In the genomic region with DNA sequence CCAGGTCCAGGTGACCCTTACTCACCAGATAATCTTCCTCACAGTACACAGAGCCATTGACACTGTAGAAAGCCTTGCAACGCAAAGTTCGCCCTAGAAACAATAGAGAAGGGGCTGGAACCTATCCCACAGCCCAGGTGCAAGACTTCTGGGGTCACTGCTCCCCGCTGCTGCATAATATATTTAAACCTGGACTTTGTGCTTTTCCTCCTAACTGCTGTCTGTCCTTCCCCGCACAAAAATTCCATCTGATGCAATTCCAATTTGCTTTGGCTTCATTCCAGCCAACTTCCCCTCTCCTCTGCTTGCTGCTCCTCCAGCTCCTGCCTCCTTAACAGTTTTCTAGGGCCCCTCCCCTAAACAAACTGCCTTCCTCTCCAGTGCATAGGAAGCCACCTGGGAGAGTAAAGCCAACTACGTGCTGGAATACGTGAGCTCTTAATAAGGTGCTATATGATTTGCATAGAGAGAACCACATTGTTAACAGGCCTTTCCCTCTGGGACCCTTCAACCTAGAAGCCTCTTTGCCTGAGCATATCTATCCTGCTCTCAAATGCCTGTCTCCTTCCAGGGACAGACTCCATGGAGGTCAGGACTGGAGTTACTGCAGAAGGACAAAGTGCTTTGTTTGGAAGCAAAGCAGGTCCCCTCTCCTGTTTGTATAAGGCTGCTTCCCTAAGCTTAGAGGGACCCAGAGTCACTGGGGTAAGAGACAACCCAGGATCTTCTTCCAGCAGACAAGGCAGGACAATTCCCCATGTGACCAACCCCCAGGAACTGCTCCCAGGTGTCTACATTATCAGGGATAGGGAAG, we compare ENCODE assay signal across 1 cellular context.
A peak's percentile ranks its signal among the peaks of the same experiment; 100 is the strongest.
TF ChIP-seq lines count a peak whose summit lies in the region.

No MANE protein-coding gene starts in this region.

TF ChIP-seq in HepG2, 621 proteins besides CTCF, POLR2A, EP300 and RAD21 (continued from another document and continues in another):
- TF ChIP-seq, protein P1, sequence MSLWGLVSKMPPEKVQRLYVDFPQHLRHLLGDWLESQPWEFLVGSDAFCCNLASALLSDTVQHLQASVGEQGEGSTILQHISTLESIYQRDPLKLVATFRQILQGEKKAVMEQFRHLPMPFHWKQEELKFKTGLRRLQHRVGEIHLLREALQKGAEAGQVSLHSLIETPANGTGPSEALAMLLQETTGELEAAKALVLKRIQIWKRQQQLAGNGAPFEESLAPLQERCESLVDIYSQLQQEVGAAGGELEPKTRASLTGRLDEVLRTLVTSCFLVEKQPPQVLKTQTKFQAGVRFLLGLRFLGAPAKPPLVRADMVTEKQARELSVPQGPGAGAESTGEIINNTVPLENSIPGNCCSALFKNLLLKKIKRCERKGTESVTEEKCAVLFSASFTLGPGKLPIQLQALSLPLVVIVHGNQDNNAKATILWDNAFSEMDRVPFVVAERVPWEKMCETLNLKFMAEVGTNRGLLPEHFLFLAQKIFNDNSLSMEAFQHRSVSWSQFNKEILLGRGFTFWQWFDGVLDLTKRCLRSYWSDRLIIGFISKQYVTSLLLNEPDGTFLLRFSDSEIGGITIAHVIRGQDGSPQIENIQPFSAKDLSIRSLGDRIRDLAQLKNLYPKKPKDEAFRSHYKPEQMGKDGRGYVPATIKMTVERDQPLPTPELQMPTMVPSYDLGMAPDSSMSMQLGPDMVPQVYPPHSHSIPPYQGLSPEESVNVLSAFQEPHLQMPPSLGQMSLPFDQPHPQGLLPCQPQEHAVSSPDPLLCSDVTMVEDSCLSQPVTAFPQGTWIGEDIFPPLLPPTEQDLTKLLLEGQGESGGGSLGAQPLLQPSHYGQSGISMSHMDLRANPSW (CRISPR knock-in tag; IDR thresholded peaks at IDR 0.05; ENCODE audit: borderline replicate concordance), result peak; percentile 27; the same call in 1 of the 2 replicates
- TF ChIP-seq ZNF33A (CRISPR knock-in tag; IDR thresholded peaks at IDR 0.05; ENCODE audit: borderline replicate concordance) (no peak), FOXJ3 (CRISPR knock-in tag; IDR thresholded peaks at IDR 0.05; ENCODE audit: borderline replicate concordance) (no peak), EHMT2 (IDR thresholded peaks at IDR 0.05; ENCODE audit: borderline replicate concordance, low read depth, low read length) (no peak), HMG20A (CRISPR knock-in tag; IDR thresholded peaks at IDR 0.05; ENCODE audit: borderline replicate concordance) (peak; percentile 88), GTF3A (CRISPR knock-in tag; conservative IDR thresholded peaks at IDR 0.05) (no peak), PCBP1 (IDR thresholded peaks at IDR 0.05; ENCODE audit: borderline replicate concordance, low read depth, low read length) (no peak), FOSL2 (CRISPR knock-in tag; IDR thresholded peaks at IDR 0.05) (peak; percentile 95), ZNF790 (CRISPR knock-in tag; IDR thresholded peaks at IDR 0.05; ENCODE audit: borderline replicate concordance) (no peak), SIX1 (CRISPR knock-in tag; IDR thresholded peaks at IDR 0.05; ENCODE audit: borderline replicate concordance) (peak; percentile 65; the same call in 1 of the 2 replicates), NR2C2 (CRISPR knock-in tag; IDR thresholded peaks at IDR 0.05; ENCODE audit: borderline replicate concordance) (peak; percentile 86), ZNF788 (CRISPR knock-in tag; IDR thresholded peaks at IDR 0.05; ENCODE audit: borderline replicate concordance) (peak; percentile 97; the same call in 1 of the 2 replicates), SNRNP70 (IDR thresholded peaks at IDR 0.05; ENCODE audit: low read depth, low read length) (no peak), ISX (CRISPR knock-in tag; conservative IDR thresholded peaks at IDR 0.05) (no peak), HNRNPLL (IDR thresholded peaks at IDR 0.05; ENCODE audit: low read depth, low read length, poor library complexity, severe bottlenecking) (no peak), ZNF331 (CRISPR knock-in tag; IDR thresholded peaks at IDR 0.05) (peak; percentile 91), ZNF34 (CRISPR knock-in tag; IDR thresholded peaks at IDR 0.05; ENCODE audit: borderline replicate concordance) (no peak; the same call in 1 of the 2 replicates), NR2F2 (IDR thresholded peaks at IDR 0.05; ENCODE audit: borderline replicate concordance, low read depth) (no peak), ZNF614 (CRISPR knock-in tag; IDR thresholded peaks at IDR 0.05; ENCODE audit: borderline replicate concordance) (peak; percentile 88)
- TF ChIP-seq, protein P2, sequence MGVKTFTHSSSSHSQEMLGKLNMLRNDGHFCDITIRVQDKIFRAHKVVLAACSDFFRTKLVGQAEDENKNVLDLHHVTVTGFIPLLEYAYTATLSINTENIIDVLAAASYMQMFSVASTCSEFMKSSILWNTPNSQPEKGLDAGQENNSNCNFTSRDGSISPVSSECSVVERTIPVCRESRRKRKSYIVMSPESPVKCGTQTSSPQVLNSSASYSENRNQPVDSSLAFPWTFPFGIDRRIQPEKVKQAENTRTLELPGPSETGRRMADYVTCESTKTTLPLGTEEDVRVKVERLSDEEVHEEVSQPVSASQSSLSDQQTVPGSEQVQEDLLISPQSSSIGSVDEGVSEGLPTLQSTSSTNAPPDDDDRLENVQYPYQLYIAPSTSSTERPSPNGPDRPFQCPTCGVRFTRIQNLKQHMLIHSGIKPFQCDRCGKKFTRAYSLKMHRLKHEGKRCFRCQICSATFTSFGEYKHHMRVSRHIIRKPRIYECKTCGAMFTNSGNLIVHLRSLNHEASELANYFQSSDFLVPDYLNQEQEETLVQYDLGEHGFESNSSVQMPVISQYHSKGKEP (CRISPR knock-in tag; IDR thresholded peaks at IDR 0.05), result 0 out of 2 replicates have a peak, but pooled peaks have one; percentile 73
- TF ChIP-seq, protein P3, sequence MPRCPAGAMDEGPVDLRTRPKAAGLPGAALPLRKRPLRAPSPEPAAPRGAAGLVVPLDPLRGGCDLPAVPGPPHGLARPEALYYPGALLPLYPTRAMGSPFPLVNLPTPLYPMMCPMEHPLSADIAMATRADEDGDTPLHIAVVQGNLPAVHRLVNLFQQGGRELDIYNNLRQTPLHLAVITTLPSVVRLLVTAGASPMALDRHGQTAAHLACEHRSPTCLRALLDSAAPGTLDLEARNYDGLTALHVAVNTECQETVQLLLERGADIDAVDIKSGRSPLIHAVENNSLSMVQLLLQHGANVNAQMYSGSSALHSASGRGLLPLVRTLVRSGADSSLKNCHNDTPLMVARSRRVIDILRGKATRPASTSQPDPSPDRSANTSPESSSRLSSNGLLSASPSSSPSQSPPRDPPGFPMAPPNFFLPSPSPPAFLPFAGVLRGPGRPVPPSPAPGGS (CRISPR knock-in tag; IDR thresholded peaks at IDR 0.05), result peak; percentile 7; the same call in 1 of the 2 replicates
- TF ChIP-seq, protein P4, sequence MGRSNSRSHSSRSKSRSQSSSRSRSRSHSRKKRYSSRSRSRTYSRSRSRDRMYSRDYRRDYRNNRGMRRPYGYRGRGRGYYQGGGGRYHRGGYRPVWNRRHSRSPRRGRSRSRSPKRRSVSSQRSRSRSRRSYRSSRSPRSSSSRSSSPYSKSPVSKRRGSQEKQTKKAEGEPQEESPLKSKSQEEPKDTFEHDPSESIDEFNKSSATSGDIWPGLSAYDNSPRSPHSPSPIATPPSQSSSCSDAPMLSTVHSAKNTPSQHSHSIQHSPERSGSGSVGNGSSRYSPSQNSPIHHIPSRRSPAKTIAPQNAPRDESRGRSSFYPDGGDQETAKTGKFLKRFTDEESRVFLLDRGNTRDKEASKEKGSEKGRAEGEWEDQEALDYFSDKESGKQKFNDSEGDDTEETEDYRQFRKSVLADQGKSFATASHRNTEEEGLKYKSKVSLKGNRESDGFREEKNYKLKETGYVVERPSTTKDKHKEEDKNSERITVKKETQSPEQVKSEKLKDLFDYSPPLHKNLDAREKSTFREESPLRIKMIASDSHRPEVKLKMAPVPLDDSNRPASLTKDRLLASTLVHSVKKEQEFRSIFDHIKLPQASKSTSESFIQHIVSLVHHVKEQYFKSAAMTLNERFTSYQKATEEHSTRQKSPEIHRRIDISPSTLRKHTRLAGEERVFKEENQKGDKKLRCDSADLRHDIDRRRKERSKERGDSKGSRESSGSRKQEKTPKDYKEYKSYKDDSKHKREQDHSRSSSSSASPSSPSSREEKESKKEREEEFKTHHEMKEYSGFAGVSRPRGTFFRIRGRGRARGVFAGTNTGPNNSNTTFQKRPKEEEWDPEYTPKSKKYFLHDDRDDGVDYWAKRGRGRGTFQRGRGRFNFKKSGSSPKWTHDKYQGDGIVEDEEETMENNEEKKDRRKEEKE (IDR thresholded peaks at IDR 0.05), result no peak
- TF ChIP-seq, protein P5, sequence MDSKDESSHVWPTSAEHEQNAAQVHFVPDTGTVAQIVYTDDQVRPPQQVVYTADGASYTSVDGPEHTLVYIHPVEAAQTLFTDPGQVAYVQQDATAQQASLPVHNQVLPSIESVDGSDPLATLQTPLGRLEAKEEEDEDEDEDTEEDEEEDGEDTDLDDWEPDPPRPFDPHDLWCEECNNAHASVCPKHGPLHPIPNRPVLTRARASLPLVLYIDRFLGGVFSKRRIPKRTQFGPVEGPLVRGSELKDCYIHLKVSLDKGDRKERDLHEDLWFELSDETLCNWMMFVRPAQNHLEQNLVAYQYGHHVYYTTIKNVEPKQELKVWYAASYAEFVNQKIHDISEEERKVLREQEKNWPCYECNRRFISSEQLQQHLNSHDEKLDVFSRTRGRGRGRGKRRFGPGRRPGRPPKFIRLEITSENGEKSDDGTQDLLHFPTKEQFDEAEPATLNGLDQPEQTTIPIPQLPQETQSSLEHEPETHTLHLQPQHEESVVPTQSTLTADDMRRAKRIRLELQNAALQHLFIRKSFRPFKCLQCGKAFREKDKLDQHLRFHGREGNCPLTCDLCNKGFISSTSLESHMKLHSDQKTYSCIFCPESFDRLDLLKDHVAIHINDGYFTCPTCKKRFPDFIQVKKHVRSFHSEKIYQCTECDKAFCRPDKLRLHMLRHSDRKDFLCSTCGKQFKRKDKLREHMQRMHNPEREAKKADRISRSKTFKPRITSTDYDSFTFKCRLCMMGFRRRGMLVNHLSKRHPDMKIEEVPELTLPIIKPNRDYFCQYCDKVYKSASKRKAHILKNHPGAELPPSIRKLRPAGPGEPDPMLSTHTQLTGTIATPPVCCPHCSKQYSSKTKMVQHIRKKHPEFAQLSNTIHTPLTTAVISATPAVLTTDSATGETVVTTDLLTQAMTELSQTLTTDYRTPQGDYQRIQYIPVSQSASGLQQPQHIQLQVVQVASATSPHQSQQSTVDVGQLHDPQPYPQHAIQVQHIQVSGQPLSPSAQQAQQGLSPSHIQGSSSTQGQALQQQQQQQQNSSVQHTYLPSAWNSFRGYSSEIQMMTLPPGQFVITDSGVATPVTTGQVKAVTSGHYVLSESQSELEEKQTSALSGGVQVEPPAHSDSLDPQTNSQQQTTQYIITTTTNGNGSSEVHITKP (CRISPR knock-in tag; IDR thresholded peaks at IDR 0.05; ENCODE audit: low read depth), result 0 out of 2 replicates have a peak, but pooled peaks have one; percentile 69
- TF ChIP-seq, protein P6, sequence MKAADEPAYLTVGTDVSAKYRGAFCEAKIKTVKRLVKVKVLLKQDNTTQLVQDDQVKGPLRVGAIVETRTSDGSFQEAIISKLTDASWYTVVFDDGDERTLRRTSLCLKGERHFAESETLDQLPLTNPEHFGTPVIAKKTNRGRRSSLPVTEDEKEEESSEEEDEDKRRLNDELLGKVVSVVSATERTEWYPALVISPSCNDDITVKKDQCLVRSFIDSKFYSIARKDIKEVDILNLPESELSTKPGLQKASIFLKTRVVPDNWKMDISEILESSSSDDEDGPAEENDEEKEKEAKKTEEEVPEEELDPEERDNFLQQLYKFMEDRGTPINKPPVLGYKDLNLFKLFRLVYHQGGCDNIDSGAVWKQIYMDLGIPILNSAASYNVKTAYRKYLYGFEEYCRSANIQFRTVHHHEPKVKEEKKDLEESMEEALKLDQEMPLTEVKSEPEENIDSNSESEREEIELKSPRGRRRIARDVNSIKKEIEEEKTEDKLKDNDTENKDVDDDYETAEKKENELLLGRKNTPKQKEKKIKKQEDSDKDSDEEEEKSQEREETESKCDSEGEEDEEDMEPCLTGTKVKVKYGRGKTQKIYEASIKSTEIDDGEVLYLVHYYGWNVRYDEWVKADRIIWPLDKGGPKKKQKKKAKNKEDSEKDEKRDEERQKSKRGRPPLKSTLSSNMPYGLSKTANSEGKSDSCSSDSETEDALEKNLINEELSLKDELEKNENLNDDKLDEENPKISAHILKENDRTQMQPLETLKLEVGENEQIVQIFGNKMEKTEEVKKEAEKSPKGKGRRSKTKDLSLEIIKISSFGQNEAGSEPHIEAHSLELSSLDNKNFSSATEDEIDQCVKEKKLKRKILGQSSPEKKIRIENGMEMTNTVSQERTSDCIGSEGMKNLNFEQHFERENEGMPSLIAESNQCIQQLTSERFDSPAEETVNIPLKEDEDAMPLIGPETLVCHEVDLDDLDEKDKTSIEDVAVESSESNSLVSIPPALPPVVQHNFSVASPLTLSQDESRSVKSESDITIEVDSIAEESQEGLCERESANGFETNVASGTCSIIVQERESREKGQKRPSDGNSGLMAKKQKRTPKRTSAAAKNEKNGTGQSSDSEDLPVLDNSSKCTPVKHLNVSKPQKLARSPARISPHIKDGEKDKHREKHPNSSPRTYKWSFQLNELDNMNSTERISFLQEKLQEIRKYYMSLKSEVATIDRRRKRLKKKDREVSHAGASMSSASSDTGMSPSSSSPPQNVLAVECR (CRISPR knock-in tag; IDR thresholded peaks at IDR 0.05; ENCODE audit: borderline replicate concordance), result no peak
- TF ChIP-seq, protein P7, sequence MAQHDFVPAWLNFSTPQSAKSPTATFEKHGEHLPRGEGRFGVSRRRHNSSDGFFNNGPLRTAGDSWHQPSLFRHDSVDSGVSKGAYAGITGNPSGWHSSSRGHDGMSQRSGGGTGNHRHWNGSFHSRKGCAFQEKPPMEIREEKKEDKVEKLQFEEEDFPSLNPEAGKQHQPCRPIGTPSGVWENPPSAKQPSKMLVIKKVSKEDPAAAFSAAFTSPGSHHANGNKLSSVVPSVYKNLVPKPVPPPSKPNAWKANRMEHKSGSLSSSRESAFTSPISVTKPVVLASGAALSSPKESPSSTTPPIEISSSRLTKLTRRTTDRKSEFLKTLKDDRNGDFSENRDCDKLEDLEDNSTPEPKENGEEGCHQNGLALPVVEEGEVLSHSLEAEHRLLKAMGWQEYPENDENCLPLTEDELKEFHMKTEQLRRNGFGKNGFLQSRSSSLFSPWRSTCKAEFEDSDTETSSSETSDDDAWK (CRISPR knock-in tag; IDR thresholded peaks at IDR 0.05), result no peak
- TF ChIP-seq, protein P8, sequence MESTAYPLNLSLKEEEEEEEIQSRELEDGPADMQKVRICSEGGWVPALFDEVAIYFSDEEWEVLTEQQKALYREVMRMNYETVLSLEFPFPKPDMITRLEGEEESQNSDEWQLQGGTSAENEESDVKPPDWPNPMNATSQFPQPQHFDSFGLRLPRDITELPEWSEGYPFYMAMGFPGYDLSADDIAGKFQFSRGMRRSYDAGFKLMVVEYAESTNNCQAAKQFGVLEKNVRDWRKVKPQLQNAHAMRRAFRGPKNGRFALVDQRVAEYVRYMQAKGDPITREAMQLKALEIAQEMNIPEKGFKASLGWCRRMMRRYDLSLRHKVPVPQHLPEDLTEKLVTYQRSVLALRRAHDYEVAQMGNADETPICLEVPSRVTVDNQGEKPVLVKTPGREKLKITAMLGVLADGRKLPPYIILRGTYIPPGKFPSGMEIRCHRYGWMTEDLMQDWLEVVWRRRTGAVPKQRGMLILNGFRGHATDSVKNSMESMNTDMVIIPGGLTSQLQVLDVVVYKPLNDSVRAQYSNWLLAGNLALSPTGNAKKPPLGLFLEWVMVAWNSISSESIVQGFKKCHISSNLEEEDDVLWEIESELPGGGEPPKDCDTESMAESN (CRISPR knock-in tag; conservative IDR thresholded peaks at IDR 0.05), result peak; percentile 92
- TF ChIP-seq, protein P9, sequence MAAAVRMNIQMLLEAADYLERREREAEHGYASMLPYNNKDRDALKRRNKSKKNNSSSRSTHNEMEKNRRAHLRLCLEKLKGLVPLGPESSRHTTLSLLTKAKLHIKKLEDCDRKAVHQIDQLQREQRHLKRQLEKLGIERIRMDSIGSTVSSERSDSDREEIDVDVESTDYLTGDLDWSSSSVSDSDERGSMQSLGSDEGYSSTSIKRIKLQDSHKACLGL (CRISPR knock-in tag; IDR thresholded peaks at IDR 0.05), result no peak
